19 cellular contexts compared by ENCODE assay signal in genomic region chr5:179124329-179124852, GRCh38.
"Had no signal": no experiment of that assay in that cellular context is flagged by ENCODE, and none has a peak within 500 bp of the region (broad histone marks: within the 10 kb centered on the region; RNA-seq: fewer than 3 reads in every experiment).

No MANE protein-coding gene starts in this region.

- DNase-seq: activated CD4-positive, alpha-beta T cell treated with anti-CD3 and anti-CD28 coated beads, Interleukin-2, amount 10 ng/mL, durations not matched to agents 24 days and 14 days; activated CD8-positive, alpha-beta T cell treated with anti-CD3 and anti-CD28 coated beads, Interleukin-2, amount 10 ng/mL, durations not matched to agents 7 days and 5 days; caudate nucleus; effector memory CD4-positive, alpha-beta T cell; foreskin melanocyte; glutamatergic neuron; immature natural killer cell; kidney glomerular epithelial cell; nephron progenitor cell; nucleus accumbens; retina; SK-N-SH; stimulated activated CD4-positive, alpha-beta T cell treated with anti-CD3 and anti-CD28 coated beads, Interleukin-4, amount 100 ng/mL, for 1 hour; stimulated activated naive CD8-positive, alpha-beta T cell treated with anti-CD3 and anti-CD28 coated beads, Interleukin-15, Interleukin-2, amounts not matched to agents 100 U/mL and 50 U/mL, for 24 hours had no signal

- H3K36me3 ChIP-seq: upper lobe of right lung had no signal

- H3K4me1 ChIP-seq: spleen, upper lobe of right lung had no signal

- H3K27me3 ChIP-seq: hepatocyte, spleen, upper lobe of right lung had no signal

- ATAC-seq: activated CD4-positive, CD25-positive, alpha-beta regulatory T cell treated with anti-CD3 and anti-CD28 coated beads, Interleukin-2, amount 50 U/mL, for 24 hours; activated CD8-positive, alpha-beta T cell treated with anti-CD3 and anti-CD28 coated beads, Interleukin-2, amount 10 ng/mL, durations not matched to agents 7 days and 5 days; stimulated activated naive CD8-positive, alpha-beta T cell treated with anti-CD3 and anti-CD28 coated beads, Interleukin-15, Interleukin-2, amounts not matched to agents 100 U/mL and 50 U/mL, for 24 hours; upper lobe of right lung had no signal

- H3K4me3 ChIP-seq: hepatocyte, spleen, upper lobe of right lung had no signal

- H3K9me3 ChIP-seq: SK-N-SH, upper lobe of right lung had no signal

- FAIRE-seq: endothelial cell of umbilical vein had no signal

- H3K27ac ChIP-seq: hepatocyte, spleen, upper lobe of right lung had no signal
